31 cellular contexts compared by ENCODE assay signal in genomic region chr3:2391876-2392275, GRCh38.
"Had no signal": no experiment of that assay in that cellular context is flagged by ENCODE, and none has a peak within 500 bp of the region (broad histone marks: within the 10 kb centered on the region; RNA-seq: fewer than 3 reads in every experiment).

No MANE protein-coding gene starts in this region.

- H3K9me3 ChIP-seq: adrenal gland, ascending aorta, body of pancreas, breast epithelium had no signal

- DNase-seq: activated effector memory CD4-positive, alpha-beta T cell treated with anti-CD3 and anti-CD28 coated beads, Interleukin-2, amount 50 U/mL, for 16 hours; activated effector memory CD4-positive, alpha-beta T cell treated with Interleukin-2 at 50 U/mL for 16 hours; activated gamma-delta T cell; activated gamma-delta T cell treated with Interleukin-2 at 50 U/mL for 16 hours; activated naive CD4-positive, alpha-beta T cell; activated naive CD4-positive, alpha-beta T cell treated with anti-CD3 and anti-CD28 coated beads for 36 hours; activated naive CD4-positive, alpha-beta T cell treated with anti-CD3 and anti-CD28 coated beads, Interleukin-2, amount 10 ng/mL, durations not matched to agents 7 days and 5 days; activated naive CD4-positive, alpha-beta T cell treated with anti-CD3 and anti-CD28 coated beads, Interleukin-2, amount 50 U/mL, for 16 hours; activated naive CD4-positive, alpha-beta T cell treated with Interleukin-2 at 50 U/mL for 16 hours; activated naive CD8-positive, alpha-beta T cell treated with anti-CD3 and anti-CD28 coated beads for 36 hours; activated naive CD8-positive, alpha-beta T cell treated with anti-CD3 and anti-CD28 coated beads, Interleukin-2, amount 10 ng/mL, durations not matched to agents 7 days and 5 days; activated naive CD8-positive, alpha-beta T cell treated with anti-CD3 and anti-CD28 coated beads, Interleukin-2, amount 50 U/mL, for 24 hours; activated T-cell treated with anti-CD3 and anti-CD28 coated beads for 4 hours; activated T-cell treated with anti-CD3 and anti-CD28 coated beads, Interleukin-2, amount 50 U/mL, for 1 hour; activated T-cell treated with anti-CD3 and anti-CD28 coated beads, Interleukin-2, amount 50 U/mL, for 24 hours; activated T-cell treated with anti-CD3 and anti-CD28 coated beads, Interleukin-2, amount 50 U/mL, for 4 hours; activated T-cell treated with anti-CD3 and anti-CD28 coated beads, Interleukin-2, amount 50 U/mL, for 48 hours; activated T-cell treated with anti-CD3 and anti-CD28 coated beads, Interleukin-2, amount 50 U/mL, for 72 hours; adrenal gland; amniotic stem cell; amygdala; anterior cingulate cortex; aorta; body of pancreas; brain microvascular endothelial cell; central memory CD4-positive, alpha-beta T cell had no signal

- H3K4me1 ChIP-seq: adrenal gland, ascending aorta, body of pancreas, breast epithelium had no signal

- ATAC-seq: activated naive CD4-positive, alpha-beta T cell treated with anti-CD3 and anti-CD28 coated beads, Interleukin-2, amount 50 U/mL, for 72 hours; activated naive CD8-positive, alpha-beta T cell treated with anti-CD3 and anti-CD28 coated beads, Interleukin-2, amount 50 U/mL, for 24 hours; activated T-cell treated with anti-CD3 and anti-CD28 coated beads, Interleukin-2, amount 50 U/mL, for 4 hours; activated T-cell treated with anti-CD3 and anti-CD28 coated beads, Interleukin-2, amount 50 U/mL, for 72 hours; activated T-helper 17 cell treated with anti-CD3 and anti-CD28 coated beads, Interleukin-2, amount 50 U/mL, for 72 hours; body of pancreas had no signal

- H3K27ac ChIP-seq: adrenal gland, ascending aorta, body of pancreas, brain microvascular endothelial cell, breast epithelium, cardiac muscle cell had no signal

- H3K36me3 ChIP-seq: adrenal gland, ascending aorta, brain microvascular endothelial cell, breast epithelium, cardiac muscle cell had no signal

- H3K27me3 ChIP-seq: adrenal gland, ascending aorta, body of pancreas, brain microvascular endothelial cell, breast epithelium, cardiac muscle cell had no signal

- H3K4me3 ChIP-seq: adrenal gland, ascending aorta, body of pancreas, breast epithelium, cardiac muscle cell had no signal
